Comparison of ENCODE assay signal across 22 cellular contexts in the genomic region with DNA sequence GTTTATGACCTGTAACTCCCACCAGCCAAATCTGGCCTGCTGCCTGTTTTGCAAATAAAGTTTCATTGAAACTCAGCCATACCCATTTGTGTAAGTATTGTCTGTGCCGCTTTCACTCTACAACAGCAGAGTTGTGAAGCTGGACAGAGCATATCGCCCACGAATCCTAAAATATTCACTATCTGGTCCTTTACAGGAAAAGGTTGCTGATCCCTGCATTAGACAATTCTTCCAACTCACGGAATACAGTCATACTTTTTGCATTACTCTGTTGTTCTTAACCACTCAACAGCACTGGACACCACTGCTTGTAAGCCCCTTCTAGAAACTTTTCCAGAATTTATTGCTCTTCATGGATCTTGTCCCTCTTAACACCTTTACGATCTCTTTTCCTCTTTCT.
DNase-seq lines count a peak whose midpoint lies in the region; ATAC-seq, FAIRE-seq and TF ChIP-seq lines count a peak whose summit lies in the region.
"Had no signal": no experiment of that assay in that cellular context is flagged by ENCODE, and none has a peak within 500 bp of the region (broad histone marks: within the 10 kb centered on the region; RNA-seq: fewer than 3 reads in every experiment).

No MANE protein-coding gene starts in this region.

- TF ChIP-seq POLR2A in GM12878 (IDR thresholded peaks at IDR 0.05; ENCODE audit: low read depth, low read length), result no peak

- H4K20me1 ChIP-seq in SK-N-SH (ENCODE audit: insufficient read depth) (no peaks in the 10 kb centered on the region), GM12878 (ENCODE audit: control insufficient read depth, insufficient read depth) (no peaks in the 10 kb centered on the region)
- H4K20me1 ChIP-seq: BLaER1 had no signal

- no peak overlapping the region for H3K4me2 ChIP-seq in SK-N-SH
- no peak overlapping the region for H3K4me2 ChIP-seq in GM12878 (ENCODE audit: control insufficient read depth, insufficient read depth)
- H3K4me2 ChIP-seq: BLaER1 had no signal

- ATAC-seq in SK-N-SH treated with all-trans-retinoic acid at 6 μM for 48 hours, result no peak
- no peak for ATAC-seq in GM12878
- ATAC-seq: CD8-positive, alpha-beta T cell had no signal

- POLR2A ChIA-PET in SK-N-SH (lab: Yijun Ruan, JAX) (no interaction called here), GM12878 (lab: Charles Lee) (interaction anchor here (1.0 to 7.5 kb wide), 3 partner anchors 13 to 50 kb away, joined by 3 to 101 read pairs (median 7); no protein-coding TSS in a partner anchor)

- no peaks in the 10 kb centered on the region for H3K9me3 ChIP-seq in SK-N-SH
- H3K9me3 ChIP-seq in GM12878 (replicated peaks; ENCODE audit: control insufficient read depth, insufficient read depth, low read length), result no peaks in the 10 kb centered on the region; the same call in 2 of the 3 replicates
- H3K9me3 ChIP-seq: BLaER1, Caco-2 had no signal

- DNase-seq in SK-N-SH (no peak), GM12878 (ENCODE audit: low read depth, low spot score) (no peak), iris pigment epithelial cell (ENCODE audit: low read depth) (peak; percentile 10), NCI-H510A treated with DMSO at 0.1 percent for 48 hours (lab: John Stamatoyannopoulos, UW) (no peak), coronary artery (ENCODE audit: low spot score) (no peak), NCI-H446 (lab: John Stamatoyannopoulos, UW) (no peak)
- DNase-seq: Caco-2; CD4-positive, CD25-positive, alpha-beta regulatory T cell; CD8-positive, alpha-beta T cell; DMS153; DND-41; GM23248; H7; HCEC 1CT had no signal

- no peak overlapping the region for H3K4me3 ChIP-seq in SK-N-SH (ENCODE audit: low read depth in 2 of 2, low read length in 1 of 2)
- H3K4me3 ChIP-seq in GM12878, result no peak overlapping the region
- H3K4me3 ChIP-seq in coronary artery, result no peak overlapping the region
- H3K4me3 ChIP-seq: BLaER1, GM23248 had no signal

- H3K9ac ChIP-seq in SK-N-SH (no peak overlapping the region), GM12878 (ENCODE audit: control insufficient read depth, insufficient read depth, low read length) (no peak overlapping the region)
- H3K9ac ChIP-seq: BLaER1, GM23248 had no signal

- TF ChIP-seq CTCF in SK-N-SH (IDR thresholded peaks at IDR 0.05), result no peak
- no peak for TF ChIP-seq CTCF in GM12878 (IDR thresholded peaks at IDR 0.05 in 2 of 3, conservative IDR thresholded peaks at IDR 0.05 in 1 of 3; ENCODE audit: control insufficient read depth in 2 of 3, extremely low read depth in 1 of 3, insufficient read depth in 1 of 3, low read depth in 3 of 3, low read length in 3 of 3)
- TF ChIP-seq CTCF in coronary artery (IDR thresholded peaks at IDR 0.05), result no peak

- no peak for FAIRE-seq in GM12878 (lab: Jason Lieb, UNC)
- FAIRE-seq: A204.1, G401.6, GM19239, H1 had no signal

- no TSS peak for BruUV-seq in GM12878 (replicated peaks; lab: Mats Ljungman, UMichigan)

- H3K9me2 ChIP-seq in SK-N-SH, result no peaks in the 10 kb centered on the region

- H3F3A ChIP-seq in SK-N-SH (replicated peaks; ENCODE audit: insufficient read depth), result peaks cover 8% of the 10 kb centered on the region

- intact Hi-C loops in GM12878 (cut with micrococcal nuclease; ENCODE audit: unreplicated experiment), result no loop called here

- TF ChIP-seq RAD21 in SK-N-SH (IDR thresholded peaks at IDR 0.05; ENCODE audit: low read length) (no peak), GM12878 (IDR thresholded peaks at IDR 0.05; ENCODE audit: insufficient read depth, low read depth, low read length) (no peak)

- H3K4me1 ChIP-seq in SK-N-SH (ENCODE audit: control insufficient read depth in 1 of 2, insufficient read depth in 2 of 2, low read depth in 1 of 2, low read length in 1 of 2) (peaks cover 0 to 2% of the 10 kb centered on the region in 2 experiments; a peak in 3 of 4 replicates), GM12878 (ENCODE audit: control insufficient read depth, insufficient read depth, low read length) (no peaks in the 10 kb centered on the region)
- H3K4me1 ChIP-seq: BLaER1, Caco-2 had no signal

- H3K27me3 ChIP-seq in SK-N-SH (ENCODE audit: insufficient read depth), result no peaks in the 10 kb centered on the region
- H3K27me3 ChIP-seq in GM12878 (replicated peaks in 1 of 2; ENCODE audit: control insufficient read depth in 2 of 2, insufficient read depth in 2 of 2, low read length in 1 of 2), result peaks cover 0 to 2% of the 10 kb centered on the region in 2 experiments; a peak in 1 of 4 replicates
- H3K27me3 ChIP-seq: BLaER1 had no signal

- in situ Hi-C loops in GM12878 (cut with MboI), result no loop called here

- WGBS in SK-N-SH (ENCODE audit: low lambda C conversion rate), result 77% methylated on average over 5 of the region's 5 CpGs
- WGBS in GM12878 (ENCODE audit: insufficient coverage, insufficient replicate concordance, low lambda C conversion rate, missing lambda C conversion rate), result 24% methylated on average over 5 of the region's 5 CpGs

- TF ChIP-seq EP300 in SK-N-SH (IDR thresholded peaks at IDR 0.05; ENCODE audit: borderline replicate concordance in 1 of 2, low read depth in 1 of 2, low read length in 1 of 2) (no peak), GM12878 (IDR thresholded peaks at IDR 0.05; ENCODE audit: borderline replicate concordance in 1 of 2, control insufficient read depth in 1 of 2, low read depth in 2 of 2, low read length in 2 of 2) (no peak)

- H3K79me2 ChIP-seq in SK-N-SH (ENCODE audit: insufficient read depth) (no peaks in the 10 kb centered on the region), GM12878 (ENCODE audit: control insufficient read depth, insufficient read depth, low read length) (no peaks in the 10 kb centered on the region)

- SMC1A ChIA-PET in GM12878 (lab: Charles Lee; ENCODE audit: uncharacterized antibody, unreplicated experiment), result interaction anchor here (0.8 to 14.2 kb wide), 9 partner anchors 10 to 159 kb away, joined by 3 to 298 read pairs (median 5); no protein-coding TSS in a partner anchor

- RAD21 ChIA-PET in GM12878 (lab: Charles Lee; ENCODE audit: unreplicated experiment), result interaction anchor here (1.0 to 8.8 kb wide), 7 partner anchors 12 to 159 kb away, joined by 3 to 209 read pairs (median 11); no protein-coding TSS in a partner anchor

- H3K36me3 ChIP-seq in SK-N-SH (replicated peaks in 1 of 2; ENCODE audit: control insufficient read depth in 1 of 2, insufficient read depth in 2 of 2, low read length in 1 of 2) (no peaks in the 10 kb centered on the region), GM12878 (ENCODE audit: control insufficient read depth in 2 of 2, insufficient read depth in 2 of 2, low read length in 1 of 2) (no peaks in the 10 kb centered on the region)
- H3K36me3 ChIP-seq: BLaER1 had no signal

- H2AFZ ChIP-seq in SK-N-SH (ENCODE audit: low read depth), result no peak overlapping the region
- no peak overlapping the region for H2AFZ ChIP-seq in GM12878 (ENCODE audit: control insufficient read depth, low read depth, low read length)
- H2AFZ ChIP-seq: GM23248 had no signal

- CTCF ChIA-PET in SK-N-SH (lab: Yijun Ruan, JAX) (interaction anchor here (0.9 kb wide), 1 partner anchor 137 kb away, joined by 3 read pairs; no protein-coding TSS in a partner anchor), GM12878 (lab: Yijun Ruan, JAX) (interaction anchor here (1.2 to 8.3 kb wide), 6 partner anchors 14 to 277 kb away, joined by 4 to 138 read pairs (median 5); no protein-coding TSS in a partner anchor)

- H3K27ac ChIP-seq in SK-N-SH (ENCODE audit: low read depth in 2 of 2, low read length in 1 of 2) (no peak overlapping the region), GM12878 (ENCODE audit: control insufficient read depth, insufficient read depth) (no peak overlapping the region), coronary artery (no peak overlapping the region)
- H3K27ac ChIP-seq: 22Rv1, BLaER1, C4-2B, GM23248 had no signal

TF ChIP-seq in SK-N-SH treated with all-trans-retinoic acid at 6 μM for 48 hours, 23 proteins besides CTCF, POLR2A, EP300 and RAD21 (continues in another document):
- TF ChIP-seq OSR1 (CRISPR knock-in tag; IDR thresholded peaks at IDR 0.05), result no peak
- TF ChIP-seq ZNF565 (CRISPR knock-in tag; conservative IDR thresholded peaks at IDR 0.05; ENCODE audit: low read depth), result no peak

TF ChIP-seq in GM12878, 131 proteins besides CTCF, POLR2A, EP300 and RAD21:
- no peak for TF ChIP-seq CHD4 (IDR thresholded peaks at IDR 0.05)
- TF ChIP-seq, protein P1, sequence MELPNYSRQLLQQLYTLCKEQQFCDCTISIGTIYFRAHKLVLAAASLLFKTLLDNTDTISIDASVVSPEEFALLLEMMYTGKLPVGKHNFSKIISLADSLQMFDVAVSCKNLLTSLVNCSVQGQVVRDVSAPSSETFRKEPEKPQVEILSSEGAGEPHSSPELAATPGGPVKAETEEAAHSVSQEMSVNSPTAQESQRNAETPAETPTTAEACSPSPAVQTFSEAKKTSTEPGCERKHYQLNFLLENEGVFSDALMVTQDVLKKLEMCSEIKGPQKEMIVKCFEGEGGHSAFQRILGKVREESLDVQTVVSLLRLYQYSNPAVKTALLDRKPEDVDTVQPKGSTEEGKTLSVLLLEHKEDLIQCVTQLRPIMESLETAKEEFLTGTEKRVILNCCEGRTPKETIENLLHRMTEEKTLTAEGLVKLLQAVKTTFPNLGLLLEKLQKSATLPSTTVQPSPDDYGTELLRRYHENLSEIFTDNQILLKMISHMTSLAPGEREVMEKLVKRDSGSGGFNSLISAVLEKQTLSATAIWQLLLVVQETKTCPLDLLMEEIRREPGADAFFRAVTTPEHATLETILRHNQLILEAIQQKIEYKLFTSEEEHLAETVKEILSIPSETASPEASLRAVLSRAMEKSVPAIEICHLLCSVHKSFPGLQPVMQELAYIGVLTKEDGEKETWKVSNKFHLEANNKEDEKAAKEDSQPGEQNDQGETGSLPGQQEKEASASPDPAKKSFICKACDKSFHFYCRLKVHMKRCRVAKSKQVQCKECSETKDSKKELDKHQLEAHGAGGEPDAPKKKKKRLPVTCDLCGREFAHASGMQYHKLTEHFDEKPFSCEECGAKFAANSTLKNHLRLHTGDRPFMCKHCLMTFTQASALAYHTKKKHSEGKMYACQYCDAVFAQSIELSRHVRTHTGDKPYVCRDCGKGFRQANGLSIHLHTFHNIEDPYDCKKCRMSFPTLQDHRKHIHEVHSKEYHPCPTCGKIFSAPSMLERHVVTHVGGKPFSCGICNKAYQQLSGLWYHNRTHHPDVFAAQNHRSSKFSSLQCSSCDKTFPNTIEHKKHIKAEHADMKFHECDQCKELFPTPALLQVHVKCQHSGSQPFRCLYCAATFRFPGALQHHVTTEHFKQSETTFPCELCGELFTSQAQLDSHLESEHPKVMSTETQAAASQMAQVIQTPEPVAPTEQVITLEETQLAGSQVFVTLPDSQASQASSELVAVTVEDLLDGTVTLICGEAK (IDR thresholded peaks at IDR 0.05; ENCODE audit: borderline replicate concordance), result peak; percentile 83; the same call in 1 of the 2 replicates
